ENCODE assay signal across 19 cellular contexts in the genomic region with DNA sequence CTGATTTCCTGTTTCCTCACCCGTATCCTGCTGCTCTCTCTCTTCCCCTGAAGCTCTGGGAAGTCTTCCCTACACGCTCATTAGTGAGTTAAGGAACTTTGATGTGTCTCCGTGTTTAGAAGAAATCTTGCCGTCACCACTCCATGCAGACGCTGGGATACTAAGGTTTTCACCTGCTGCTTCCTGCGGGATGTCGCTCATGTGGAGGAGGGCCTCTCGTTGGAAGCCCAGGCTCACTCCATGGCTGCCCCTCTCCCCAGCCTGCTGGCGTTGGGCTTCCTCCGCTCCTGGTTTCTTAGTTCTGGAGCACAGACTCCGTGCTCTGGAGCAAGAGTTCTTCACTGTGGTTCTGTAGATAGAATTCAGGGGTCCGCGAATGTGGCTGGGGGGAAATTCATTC.
DNase-seq lines count a peak whose midpoint lies in the region; ATAC-seq and TF ChIP-seq lines count a peak whose summit lies in the region.
"Had no signal": no experiment of that assay in that cellular context is flagged by ENCODE, and none has a peak within 500 bp of the region (broad histone marks: within the 10 kb centered on the region; RNA-seq: fewer than 3 reads in every experiment).

No MANE protein-coding gene starts in this region.

- ATAC-seq in WTC11 (no peak), natural killer cell (no peak)
- ATAC-seq: GM12878 had no signal

- no peak overlapping the region for H3K4me3 Mint-ChIP-seq in WTC11
- H3K4me3 Mint-ChIP-seq in endothelial cell (ENCODE audit: unreplicated experiment): no peak overlapping the region
- no peak overlapping the region for H3K4me3 Mint-ChIP-seq in natural killer cell
- H3K4me3 Mint-ChIP-seq: CD4-positive, CD25-positive, alpha-beta regulatory T cell; CD8-positive, alpha-beta memory T cell had no signal

- H3K27me3 Mint-ChIP-seq in WTC11 (ENCODE audit: low read depth) (no peaks in the 10 kb centered on the region), endothelial cell (ENCODE audit: unreplicated experiment) (peaks cover 10% of the 10 kb centered on the region), natural killer cell (ENCODE audit: low read depth in 2 of 2) (no peaks in the 10 kb centered on the region)
- H3K27me3 Mint-ChIP-seq: CD4-positive, CD25-positive, alpha-beta regulatory T cell had no signal

- H3K9me3 Mint-ChIP-seq in WTC11: no peaks in the 10 kb centered on the region
- H3K9me3 Mint-ChIP-seq in endothelial cell (ENCODE audit: unreplicated experiment): no peaks in the 10 kb centered on the region
- H3K9me3 Mint-ChIP-seq in natural killer cell: no peaks in the 10 kb centered on the region
- H3K9me3 Mint-ChIP-seq: CD4-positive, CD25-positive, alpha-beta regulatory T cell; CD8-positive, alpha-beta memory T cell had no signal

- H3K36me3 Mint-ChIP-seq in WTC11: no peaks in the 10 kb centered on the region
- peaks cover 10% of the 10 kb centered on the region for H3K36me3 Mint-ChIP-seq in endothelial cell (ENCODE audit: low read depth, unreplicated experiment)
- no peaks in the 10 kb centered on the region for H3K36me3 Mint-ChIP-seq in natural killer cell
- H3K36me3 Mint-ChIP-seq: CD4-positive, CD25-positive, alpha-beta regulatory T cell; CD8-positive, alpha-beta memory T cell had no signal

- CTCF ChIA-PET in WTC11 (lab: Charles Lee): interaction anchor here (0.8 kb wide), 1 partner anchor 48 kb away, joined by 3 read pairs; no protein-coding TSS in a partner anchor

- POLR2A ChIA-PET in WTC11 (lab: Charles Lee): no interaction called here

- DNase-seq in WTC11 (ENCODE audit: low spot score) (no peak), endothelial cell (ENCODE audit: low spot score) (no peak), posterior vena cava (ENCODE audit: low spot score) (peak; percentile 66), SKM-1 (lab: John Stamatoyannopoulos, UW; ENCODE audit: unreplicated experiment) (no peak), globus pallidus (ENCODE audit: low spot score) (no peak), natural killer cell (no peak)
- DNase-seq: ACHN; BE2C; C1 segment of cervical spinal cord; CD4-positive, CD25-positive, alpha-beta regulatory T cell; CD8-positive, alpha-beta memory T cell; COR-L47; DMS 273 treated with DMSO at 0.1 percent for 48 hours; DMS53; DND-41; EL; GM23248; HCEC 1CT had no signal

- intact Hi-C loops in posterior vena cava (cut with DNase I): no loop called here
- intact Hi-C loops in natural killer cell (cut with micrococcal nuclease): no loop called here

- H3K4me1 Mint-ChIP-seq in WTC11: peaks cover 4% of the 10 kb centered on the region
- H3K4me1 Mint-ChIP-seq in endothelial cell (ENCODE audit: unreplicated experiment): peaks cover 32% of the 10 kb centered on the region
- peaks cover 5 to 13% of the 10 kb centered on the region in 2 donors for H3K4me1 Mint-ChIP-seq in natural killer cell
- H3K4me1 Mint-ChIP-seq: CD4-positive, CD25-positive, alpha-beta regulatory T cell; CD8-positive, alpha-beta memory T cell had no signal

- TF ChIP-seq CTCF in WTC11 (IDR thresholded peaks at IDR 0.05) (no peak), endothelial cell (IDR thresholded peaks at IDR 0.05; ENCODE audit: unreplicated experiment) (no peak), natural killer cell (IDR thresholded peaks at IDR 0.05) (no peak)

- H3K27ac Mint-ChIP-seq in WTC11 (peak overlapping the region; percentile 89), endothelial cell (ENCODE audit: unreplicated experiment) (peak overlapping the region; percentile 76), natural killer cell (no peak overlapping the region)
- H3K27ac Mint-ChIP-seq: CD4-positive, CD25-positive, alpha-beta regulatory T cell; CD8-positive, alpha-beta memory T cell had no signal

TF ChIP-seq in WTC11, 78 proteins besides CTCF, POLR2A, EP300 and RAD21 (continues in another document):
- no peak for TF ChIP-seq ETV6 (CRISPR knock-in tag; IDR thresholded peaks at IDR 0.05)
- no peak for TF ChIP-seq STAT6 (CRISPR knock-in tag; conservative IDR thresholded peaks at IDR 0.05; ENCODE audit: low read depth)
- TF ChIP-seq FOXP1 (CRISPR knock-in tag; IDR thresholded peaks at IDR 0.05; ENCODE audit: borderline replicate concordance): no peak
- no peak for TF ChIP-seq AFF4 (CRISPR knock-in tag; IDR thresholded peaks at IDR 0.05; ENCODE audit: borderline replicate concordance)
- no peak for TF ChIP-seq USF2 (CRISPR knock-in tag; IDR thresholded peaks at IDR 0.05)
- no peak for TF ChIP-seq HMGXB4 (CRISPR knock-in tag; IDR thresholded peaks at IDR 0.05)
- TF ChIP-seq, protein P1, sequence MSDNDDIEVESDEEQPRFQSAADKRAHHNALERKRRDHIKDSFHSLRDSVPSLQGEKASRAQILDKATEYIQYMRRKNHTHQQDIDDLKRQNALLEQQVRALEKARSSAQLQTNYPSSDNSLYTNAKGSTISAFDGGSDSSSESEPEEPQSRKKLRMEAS (CRISPR knock-in tag; IDR thresholded peaks at IDR 0.05): no peak
- no peak for TF ChIP-seq ELF4 (CRISPR knock-in tag; IDR thresholded peaks at IDR 0.05; ENCODE audit: low read depth)
- no peak for TF ChIP-seq MYBL2 (CRISPR knock-in tag; IDR thresholded peaks at IDR 0.05)

Comparison
In these comparisons a context has a peak if more than half of its experiments do, and no peak if none do; other contexts are left out.
1. H3K27ac Mint-ChIP-seq: peak in WTC11 (single experiment) and endothelial cell (single experiment); none in natural killer cell (0 of 2).